Comparison of ENCODE assay signal across 12 cellular contexts in genomic region chr3:139588450-139588849, GRCh38. TPM values are rescaled to one million over a fixed set of nuclear protein-coding genes. Genes with fewer than 3 reads are reported as not detected.
DNase-seq lines count a peak whose midpoint lies in the region; ATAC-seq and TF ChIP-seq lines count a peak whose summit lies in the region.
"Had no signal": no experiment of that assay in that cellular context is flagged by ENCODE, and none has a peak within 500 bp of the region (broad histone marks: within the 10 kb centered on the region; RNA-seq: fewer than 3 reads in every experiment).

No MANE protein-coding gene starts in this region.

- peak; percentile 30 for DNase-seq in GDM1 (lab: John Stamatoyannopoulos, UW)
- DNase-seq in NAMALWA (ENCODE audit: low spot score): peak; percentile 4
- DNase-seq in SHP77 treated with DMSO at 0.1 percent for 48 hours (lab: John Stamatoyannopoulos, UW): peak; percentile 6
- DNase-seq in iPS-NIHi7 (ENCODE audit: extremely low spot score): peak; percentile 88
- DNase-seq in activated CD8-positive, alpha-beta T cell treated with anti-CD3 and anti-CD28 coated beads for 36 hours: no peak
- no peak for DNase-seq in foreskin melanocyte
- DNase-seq in dermis blood vessel endothelial cell: no peak
- DNase-seq: cortex of kidney, T-helper 9 cell had no signal

- ATAC-seq in activated CD8-positive, alpha-beta T cell treated with anti-CD3 and anti-CD28 coated beads for 36 hours: no peak
- ATAC-seq in HG02759 (IDR thresholded peaks at IDR 0.05; ENCODE audit: unreplicated experiment): no peak
- ATAC-seq: activated T-helper 17 cell treated with anti-CD3 and anti-CD28 coated beads, Interleukin-2, amount 50 U/mL, for 72 hours had no signal

- no peak overlapping the region for H3K4me3 Mint-ChIP-seq in activated CD8-positive, alpha-beta T cell treated with anti-CD3 and anti-CD28 coated beads for 36 hours
- H3K4me3 Mint-ChIP-seq: activated T-helper 17 cell treated with anti-CD3 and anti-CD28 coated beads, Interleukin-2, amount 50 U/mL, for 72 hours had no signal

- H3K4me1 Mint-ChIP-seq in activated CD8-positive, alpha-beta T cell treated with anti-CD3 and anti-CD28 coated beads for 36 hours (ENCODE audit: low read depth): no peaks in the 10 kb centered on the region
- H3K4me1 Mint-ChIP-seq: activated T-helper 17 cell treated with anti-CD3 and anti-CD28 coated beads, Interleukin-2, amount 50 U/mL, for 72 hours had no signal

- intact Hi-C loops in activated CD8-positive, alpha-beta T cell treated with anti-CD3 and anti-CD28 coated beads for 36 hours (cut with micrococcal nuclease): no loop called here

- no peaks in the 10 kb centered on the region for H3K27me3 Mint-ChIP-seq in activated CD8-positive, alpha-beta T cell treated with anti-CD3 and anti-CD28 coated beads for 36 hours
- H3K27me3 Mint-ChIP-seq: activated T-helper 17 cell treated with anti-CD3 and anti-CD28 coated beads, Interleukin-2, amount 50 U/mL, for 72 hours had no signal

- H3K9me3 Mint-ChIP-seq in activated CD8-positive, alpha-beta T cell treated with anti-CD3 and anti-CD28 coated beads for 36 hours: peaks cover 8% of the 10 kb centered on the region
- H3K9me3 Mint-ChIP-seq: activated T-helper 17 cell treated with anti-CD3 and anti-CD28 coated beads, Interleukin-2, amount 50 U/mL, for 72 hours had no signal

- TF ChIP-seq CTCF in activated CD8-positive, alpha-beta T cell treated with anti-CD3 and anti-CD28 coated beads for 36 hours (IDR thresholded peaks at IDR 0.05): no peak

- POLR2A ChIA-PET in activated CD8-positive, alpha-beta T cell treated with anti-CD3 and anti-CD28 coated beads for 36 hours (lab: Charles Lee): no interaction called here

- H3K36me3 Mint-ChIP-seq in activated CD8-positive, alpha-beta T cell treated with anti-CD3 and anti-CD28 coated beads for 36 hours (ENCODE audit: low read depth): no peaks in the 10 kb centered on the region

- H3K27ac Mint-ChIP-seq in activated CD8-positive, alpha-beta T cell treated with anti-CD3 and anti-CD28 coated beads for 36 hours: no peak overlapping the region
- H3K27ac Mint-ChIP-seq: activated T-helper 17 cell treated with anti-CD3 and anti-CD28 coated beads, Interleukin-2, amount 50 U/mL, for 72 hours had no signal

- CTCF ChIA-PET in activated CD8-positive, alpha-beta T cell treated with anti-CD3 and anti-CD28 coated beads for 36 hours (lab: Charles Lee): no interaction called here

RNA-seq across cellular contexts. Expression of gene RBP1, which starts 48.9 kb away (rescaled TPM):
- not detected for total RNA-seq in activated CD8-positive, alpha-beta T cell treated with anti-CD3 and anti-CD28 coated beads for 36 hours
- 58.5 and 65.9 TPM in 2 replicates for total RNA-seq in dermis blood vessel endothelial cell
- total RNA-seq: activated T-helper 17 cell treated with anti-CD3 and anti-CD28 coated beads, Interleukin-2, amount 50 U/mL, for 72 hours; LHCN-M2 had no signal

Comparison
In these comparisons a context has a peak if more than half of its experiments do, and no peak if none do; other contexts are left out.
1. DNase-seq: peak in GDM1 (single experiment), NAMALWA (single experiment), SHP77 treated with DMSO at 0.1 percent for 48 hours (single experiment) and iPS-NIHi7 (single experiment); none in activated CD8-positive, alpha-beta T cell treated with anti-CD3 and anti-CD28 coated beads for 36 hours (single experiment), foreskin melanocyte (single experiment) and dermis blood vessel endothelial cell (single experiment).
2. RNA of gene RBP1, which starts 48.9 kb away (total RNA-seq): 58.5 to 65.9 TPM in dermis blood vessel endothelial cell; not detected in activated CD8-positive, alpha-beta T cell treated with anti-CD3 and anti-CD28 coated beads for 36 hours; every median in the first group is over 10 times any median in the second.